In the genomic region with DNA sequence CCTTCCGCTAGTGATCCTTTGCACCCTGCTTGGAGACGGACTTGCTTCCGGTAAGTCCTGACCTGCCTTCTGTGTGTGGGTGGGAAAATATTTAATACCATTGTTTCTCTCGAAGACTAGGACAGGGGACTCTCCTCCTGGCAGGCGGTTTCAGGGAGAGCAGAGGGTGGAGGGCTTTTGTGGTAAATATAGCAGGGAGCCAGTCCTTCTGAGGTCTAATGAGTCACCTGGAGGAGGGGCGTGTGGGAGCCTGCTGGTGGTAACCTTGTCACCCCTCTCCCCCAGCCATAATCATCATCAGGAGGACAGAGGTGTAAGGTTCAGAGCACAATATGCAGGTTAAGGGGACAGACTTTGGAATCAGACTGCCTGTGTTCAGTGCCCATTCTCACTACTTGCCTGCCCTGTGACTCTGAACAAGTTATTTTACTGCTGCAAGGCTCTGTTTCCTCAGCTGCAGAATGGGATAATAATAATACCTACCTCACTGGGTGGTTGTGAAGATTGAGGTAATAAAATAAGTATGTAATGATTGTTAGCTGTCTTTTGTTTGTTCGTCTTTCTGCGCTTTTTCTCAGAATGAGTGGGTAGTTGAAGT, we compare ENCODE assay signal across 10 cellular contexts. TPM values are rescaled to one million over a fixed set of nuclear protein-coding genes. Genes with fewer than 3 reads are reported as not detected.
DNase-seq lines count a peak whose midpoint lies in the region; ATAC-seq and TF ChIP-seq lines count a peak whose summit lies in the region.
"Had no signal": no experiment of that assay in that cellular context is flagged by ENCODE, and none has a peak within 500 bp of the region (broad histone marks: within the 10 kb centered on the region; RNA-seq: fewer than 3 reads in every experiment).

No MANE protein-coding gene starts in this region.

- TF ChIP-seq CTCF in ascending aorta (IDR thresholded peaks at IDR 0.05), result no peak
- no peak for TF ChIP-seq CTCF in left lung (IDR thresholded peaks at IDR 0.05)
- TF ChIP-seq CTCF in tibial nerve (IDR thresholded peaks at IDR 0.05), result no peak

- 48 to 52% methylated on average over 8 of the region's 8 CpGs for WGBS in tibial nerve, 2 donors

- no peak overlapping the region for H3K4me3 Mint-ChIP-seq in activated T-cell treated with anti-CD3 and anti-CD28 coated beads, Interleukin-2, amount 50 U/mL, for 4 hours

- no peak for TF ChIP-seq POLR2A in tibial nerve (IDR thresholded peaks at IDR 0.05)

- peaks cover 94% of the 10 kb centered on the region for H3K4me1 Mint-ChIP-seq in activated T-cell treated with anti-CD3 and anti-CD28 coated beads, Interleukin-2, amount 50 U/mL, for 4 hours (ENCODE audit: low read depth)

- intact Hi-C loops in ascending aorta (cut with DNase I) (no loop called here), left lung (cut with DNase I) (no loop called here)

- H3K9me3 ChIP-seq in ascending aorta (no peaks in the 10 kb centered on the region), left lung (no peaks in the 10 kb centered on the region), tibial nerve (no peaks in the 10 kb centered on the region)
- H3K9me3 ChIP-seq: BLaER1 had no signal

- peak overlapping the region; percentile 26 to 50 for H3K27ac ChIP-seq in ascending aorta
- H3K27ac ChIP-seq in left lung, result peak overlapping the region; percentile 59 to 77
- peak overlapping the region in 3 of 4 donors; percentile 54 to 79 (median 76) for H3K27ac ChIP-seq in tibial nerve
- H3K27ac ChIP-seq: BLaER1, parathyroid adenoma had no signal

- peak; percentile 18 for DNase-seq in activated T-cell treated with anti-CD3 and anti-CD28 coated beads, Interleukin-2, amount 50 U/mL, for 4 hours
- no peak for DNase-seq in activated T-cell treated with anti-CD3 and anti-CD28 coated beads, Interleukin-2, amount 50 U/mL, for 1 hour
- DNase-seq in ascending aorta (ENCODE audit: low spot score in 2 of 2) (no peak), left lung (no peak), tibial nerve (ENCODE audit: low spot score in 2 of 2) (no peak), NCI-H526 treated with DMSO at 0.1 percent for 48 hours (lab: John Stamatoyannopoulos, UW) (no peak)

- H3K27me3 Mint-ChIP-seq in activated T-cell treated with anti-CD3 and anti-CD28 coated beads, Interleukin-2, amount 50 U/mL, for 4 hours (ENCODE audit: low read depth), result no peaks in the 10 kb centered on the region

- H3K4me3 ChIP-seq in ascending aorta, result no peak overlapping the region
- H3K4me3 ChIP-seq in left lung, result no peak overlapping the region
- H3K4me3 ChIP-seq in tibial nerve, result peak overlapping the region in 2 of 4 donors; percentile 2 to 30
- H3K4me3 ChIP-seq: BLaER1 had no signal

- H3K27me3 ChIP-seq in ascending aorta, result no peaks in the 10 kb centered on the region
- no peaks in the 10 kb centered on the region for H3K27me3 ChIP-seq in left lung
- H3K27me3 ChIP-seq in tibial nerve, result no peaks in the 10 kb centered on the region
- H3K27me3 ChIP-seq: BLaER1 had no signal

- ATAC-seq in activated T-cell treated with anti-CD3 and anti-CD28 coated beads, Interleukin-2, amount 50 U/mL, for 4 hours, result peak; percentile 45 to 72
- ATAC-seq in left lung (peak; percentile 65), GM21529 (IDR thresholded peaks at IDR 0.05; ENCODE audit: unreplicated experiment) (no peak), HG03025 (IDR thresholded peaks at IDR 0.05; ENCODE audit: low FRiP score, unreplicated experiment) (no peak)

- peaks cover 49% of the 10 kb centered on the region for H3K36me3 Mint-ChIP-seq in activated T-cell treated with anti-CD3 and anti-CD28 coated beads, Interleukin-2, amount 50 U/mL, for 4 hours (ENCODE audit: insufficient read depth)

- H3K36me3 ChIP-seq in ascending aorta, result peaks cover 4 to 16% of the 10 kb centered on the region in 2 donors
- H3K36me3 ChIP-seq in left lung, result peaks cover 0 to 27% of the 10 kb centered on the region in 2 donors
- peaks cover 0 to 23% (median 0%) of the 10 kb centered on the region in 3 donors for H3K36me3 ChIP-seq in tibial nerve

- peaks cover 15 to 53% of the 10 kb centered on the region in 2 donors for H3K4me1 ChIP-seq in ascending aorta
- H3K4me1 ChIP-seq in left lung, result peaks cover 46 to 98% of the 10 kb centered on the region in 2 donors
- peaks cover 0 to 80% (median 54%) of the 10 kb centered on the region in 4 donors for H3K4me1 ChIP-seq in tibial nerve
- H3K4me1 ChIP-seq: BLaER1 had no signal

- no peaks in the 10 kb centered on the region for H3K9me3 Mint-ChIP-seq in activated T-cell treated with anti-CD3 and anti-CD28 coated beads, Interleukin-2, amount 50 U/mL, for 4 hours

- TF ChIP-seq EP300 in tibial nerve (IDR thresholded peaks at IDR 0.05), result no peak

RNA-seq across cellular contexts. Expression of gene SUSD6, which starts 47.4 kb away (rescaled TPM):
- total RNA-seq in activated T-cell treated with anti-CD3 and anti-CD28 coated beads, Interleukin-2, amount 50 U/mL, for 4 hours, result 100 to 1,000 TPM in 2 of 3 donors, 10 to 100 TPM in 1; 97.4 to 108 (median 103) TPM
- total RNA-seq in ascending aorta (23.3 TPM), left lung (10 to 100 TPM; 63.8 to 77.4 TPM), tibial nerve (10 to 100 TPM; 54.4 to 66.3 (median 57.7) TPM)

Comparison
In these comparisons a context has a peak if more than half of its experiments do, and no peak if none do; other contexts are left out.
1. ATAC-seq: peak in activated T-cell treated with anti-CD3 and anti-CD28 coated beads, Interleukin-2, amount 50 U/mL, for 4 hours (2 of 2) and left lung (single experiment); none in GM21529 (single experiment) and HG03025 (single experiment).
2. Peak in every context shown above with its lines, with median percentiles within 50 percentile points of each other: H3K27ac ChIP-seq.